In the genomic region with DNA sequence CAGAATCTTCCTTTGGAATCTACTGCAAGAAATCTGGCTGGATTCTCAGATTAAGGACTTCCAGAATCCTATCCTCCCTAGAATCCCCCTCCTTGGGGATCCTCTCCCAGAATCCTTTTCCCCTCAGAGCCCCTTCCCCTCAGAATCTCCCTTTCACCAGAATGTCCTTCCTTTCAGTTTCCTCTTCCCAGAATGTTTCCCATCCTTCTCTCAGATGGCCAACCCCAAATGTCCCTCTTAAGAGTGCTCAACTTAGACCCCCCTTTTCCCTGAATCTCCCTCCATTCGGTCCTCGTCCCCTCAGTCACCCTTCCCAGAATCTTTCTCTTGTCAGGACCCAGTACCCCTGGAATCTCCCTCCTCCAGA, we compare ENCODE assay signal across 8 cellular contexts. TPM values are rescaled to one million over a fixed set of nuclear protein-coding genes. Genes with fewer than 3 reads are reported as not detected.
A peak's percentile ranks its signal among the peaks of the same experiment; 100 is the strongest.
DNase-seq lines count a peak whose midpoint lies in the region; ATAC-seq and TF ChIP-seq lines count a peak whose summit lies in the region.

No MANE protein-coding gene starts in this region.

- no peaks in the 10 kb centered on the region for H3K27me3 Mint-ChIP-seq in activated T-cell treated with anti-CD3 and anti-CD28 coated beads, Interleukin-2, amount 50 U/mL, for 24 hours

- H3K27ac ChIP-seq in ascending aorta (peak overlapping the region; percentile 72 to 85), liver (ENCODE audit: low read depth in 1 of 2, low read length in 2 of 2) (peak overlapping the region; percentile 79 to 81), thyroid gland (peak overlapping the region; percentile 47 to 81 (median 71))

- H3K9me3 Mint-ChIP-seq in activated T-cell treated with anti-CD3 and anti-CD28 coated beads, Interleukin-2, amount 50 U/mL, for 24 hours: no peaks in the 10 kb centered on the region

- H3K27me3 ChIP-seq in ascending aorta (no peaks in the 10 kb centered on the region), liver (ENCODE audit: control insufficient read depth in 4 of 4, insufficient read depth in 4 of 4, low read length in 3 of 4) (no peaks in the 10 kb centered on the region), thyroid gland (no peaks in the 10 kb centered on the region)

- peaks cover 10 to 23% of the 10 kb centered on the region in 2 donors for H3K4me1 ChIP-seq in ascending aorta
- H3K4me1 ChIP-seq in liver (ENCODE audit: control insufficient read depth in 4 of 4, insufficient read depth in 4 of 4, low read length in 3 of 4): peaks cover 4 to 32% (median 17%) of the 10 kb centered on the region in 4 donors
- peaks cover 13 to 25% of the 10 kb centered on the region in 2 donors for H3K4me1 ChIP-seq in thyroid gland

- peaks cover 51% of the 10 kb centered on the region for H3K4me1 Mint-ChIP-seq in activated T-cell treated with anti-CD3 and anti-CD28 coated beads, Interleukin-2, amount 50 U/mL, for 24 hours (ENCODE audit: low read depth)

- H3K36me3 ChIP-seq in ascending aorta: peaks cover 25 to 35% of the 10 kb centered on the region in 2 donors
- H3K36me3 ChIP-seq in liver (ENCODE audit: control insufficient read depth in 4 of 4, insufficient read depth in 3 of 4, low read depth in 1 of 4, low read length in 3 of 4): peaks cover 15 to 24% (median 17%) of the 10 kb centered on the region in 4 donors
- peaks cover 21 to 24% of the 10 kb centered on the region in 2 donors for H3K36me3 ChIP-seq in thyroid gland

- no peak for TF ChIP-seq RAD21 in liver (IDR thresholded peaks at IDR 0.05)

- peak overlapping the region; percentile 72 to 82 for H3K4me3 ChIP-seq in ascending aorta
- H3K4me3 ChIP-seq in liver (ENCODE audit: low read depth in 1 of 3, low read length in 3 of 3): peak overlapping the region; percentile 56 to 62 (median 58)
- H3K4me3 ChIP-seq in thyroid gland (replicated peaks in 1 of 3): peak overlapping the region in 2 of 3 donors; percentile 71 to 99

- WGBS in liver: 9% methylated on average over 2 of the region's 2 CpGs
- 0 to 2% methylated on average over 2 of the region's 2 CpGs for WGBS in thyroid gland, 2 donors

- no peaks in the 10 kb centered on the region for H3K9me3 ChIP-seq in ascending aorta
- H3K9me3 ChIP-seq in liver (ENCODE audit: control insufficient read depth in 4 of 4, low read length in 3 of 4): no peaks in the 10 kb centered on the region
- H3K9me3 ChIP-seq in thyroid gland: no peaks in the 10 kb centered on the region

- TF ChIP-seq POLR2A in thyroid gland (IDR thresholded peaks at IDR 0.05): no peak

- no peak for ATAC-seq in HG02678 (IDR thresholded peaks at IDR 0.05; ENCODE audit: unreplicated experiment)

- peak overlapping the region; percentile 99 for H3K27ac Mint-ChIP-seq in activated T-cell treated with anti-CD3 and anti-CD28 coated beads, Interleukin-2, amount 50 U/mL, for 24 hours

- H3K36me3 Mint-ChIP-seq in activated T-cell treated with anti-CD3 and anti-CD28 coated beads, Interleukin-2, amount 50 U/mL, for 24 hours (ENCODE audit: low read depth): peaks cover 48% of the 10 kb centered on the region

- intact Hi-C loops in ascending aorta (cut with DNase I): loop anchor here (1.0 to 2.0 kb wide), 5 partner anchors 9 to 94 kb away; partner anchors contain the start of genes MED29, PAF1, PLEKHG2 and SAMD4B
- intact Hi-C loops in thyroid gland (cut with DNase I): no loop called here

- peak overlapping the region; percentile 86 to 91 for H3K9ac ChIP-seq in liver (ENCODE audit: low read depth in 1 of 2, low read length in 2 of 2)

- H3K4me3 Mint-ChIP-seq in activated T-cell treated with anti-CD3 and anti-CD28 coated beads, Interleukin-2, amount 50 U/mL, for 24 hours: peak overlapping the region; percentile 95

- no peak for DNase-seq in activated T-cell treated with anti-CD3 and anti-CD28 coated beads, Interleukin-2, amount 50 U/mL, for 24 hours
- DNase-seq in activated T-cell treated with anti-CD3 and anti-CD28 coated beads, Interleukin-2, amount 50 U/mL, for 1 hour: no peak
- no peak for DNase-seq in ascending aorta (ENCODE audit: low spot score in 2 of 2)
- no peak for DNase-seq in thyroid gland
- DNase-seq in NCI-H187 (lab: John Stamatoyannopoulos, UW): no peak
- no peak for DNase-seq in medulla oblongata (ENCODE audit: extremely low spot score)

- TF ChIP-seq CTCF in ascending aorta (IDR thresholded peaks at IDR 0.05): no peak
- TF ChIP-seq CTCF in liver (IDR thresholded peaks at IDR 0.05; ENCODE audit: low read depth, low read length, missing input control): no peak
- no peak for TF ChIP-seq CTCF in thyroid gland (IDR thresholded peaks at IDR 0.05)

TF ChIP-seq in liver, 16 proteins besides CTCF, POLR2A, EP300 and RAD21:
- TF ChIP-seq NR2F2 (IDR thresholded peaks at IDR 0.05) (no peak), HNF4A (conservative IDR thresholded peaks at IDR 0.05) (no peak), SP1 (IDR thresholded peaks at IDR 0.05) (no peak), FOXA1 (IDR thresholded peaks at IDR 0.05) (no peak), TAF1 (conservative IDR thresholded peaks at IDR 0.05) (no peak)
- TF ChIP-seq, protein P1, sequence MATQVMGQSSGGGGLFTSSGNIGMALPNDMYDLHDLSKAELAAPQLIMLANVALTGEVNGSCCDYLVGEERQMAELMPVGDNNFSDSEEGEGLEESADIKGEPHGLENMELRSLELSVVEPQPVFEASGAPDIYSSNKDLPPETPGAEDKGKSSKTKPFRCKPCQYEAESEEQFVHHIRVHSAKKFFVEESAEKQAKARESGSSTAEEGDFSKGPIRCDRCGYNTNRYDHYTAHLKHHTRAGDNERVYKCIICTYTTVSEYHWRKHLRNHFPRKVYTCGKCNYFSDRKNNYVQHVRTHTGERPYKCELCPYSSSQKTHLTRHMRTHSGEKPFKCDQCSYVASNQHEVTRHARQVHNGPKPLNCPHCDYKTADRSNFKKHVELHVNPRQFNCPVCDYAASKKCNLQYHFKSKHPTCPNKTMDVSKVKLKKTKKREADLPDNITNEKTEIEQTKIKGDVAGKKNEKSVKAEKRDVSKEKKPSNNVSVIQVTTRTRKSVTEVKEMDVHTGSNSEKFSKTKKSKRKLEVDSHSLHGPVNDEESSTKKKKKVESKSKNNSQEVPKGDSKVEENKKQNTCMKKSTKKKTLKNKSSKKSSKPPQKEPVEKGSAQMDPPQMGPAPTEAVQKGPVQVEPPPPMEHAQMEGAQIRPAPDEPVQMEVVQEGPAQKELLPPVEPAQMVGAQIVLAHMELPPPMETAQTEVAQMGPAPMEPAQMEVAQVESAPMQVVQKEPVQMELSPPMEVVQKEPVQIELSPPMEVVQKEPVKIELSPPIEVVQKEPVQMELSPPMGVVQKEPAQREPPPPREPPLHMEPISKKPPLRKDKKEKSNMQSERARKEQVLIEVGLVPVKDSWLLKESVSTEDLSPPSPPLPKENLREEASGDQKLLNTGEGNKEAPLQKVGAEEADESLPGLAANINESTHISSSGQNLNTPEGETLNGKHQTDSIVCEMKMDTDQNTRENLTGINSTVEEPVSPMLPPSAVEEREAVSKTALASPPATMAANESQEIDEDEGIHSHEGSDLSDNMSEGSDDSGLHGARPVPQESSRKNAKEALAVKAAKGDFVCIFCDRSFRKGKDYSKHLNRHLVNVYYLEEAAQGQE (IDR thresholded peaks at IDR 0.05): no peak
TF ChIP-seq in liver: peak in this region for 0.

RNA-seq across cellular contexts. Expression of gene RPS16, which starts 0.6 kb away (rescaled TPM):
- total RNA-seq in ascending aorta (1,453 TPM), liver (100 to 1,000 TPM; 109 to 111 TPM), thyroid gland (1,000 to 10,000 TPM in 2 of 4 donors, 100 to 1,000 TPM in 2; 919 to 2,686 (median 1,277) TPM)
- 1,000 to 10,000 TPM in 1 of 2 donors, 100 to 1,000 TPM in 1; 324 to 1,094 TPM for polyA plus RNA-seq in liver

RNA-seq across cellular contexts. Expression of gene SUPT5H, which starts 9.0 kb away (rescaled TPM):
- total RNA-seq in ascending aorta (142 TPM), liver (10 to 100 TPM; 19.3 to 48.0 TPM), thyroid gland (100 to 1,000 TPM in 2 of 4 donors, 10 to 100 TPM in 2; 93.6 to 203 (median 116) TPM)
- polyA plus RNA-seq in liver: 10 to 100 TPM; 42.5 to 52.5 TPM

RNA-seq across cellular contexts. Expression of gene PLEKHG2, which starts 23.9 kb away (rescaled TPM):
- total RNA-seq in ascending aorta: 52.9 TPM
- total RNA-seq in liver: 1 to 10 TPM; 3.7 to 4.5 TPM
- polyA plus RNA-seq in liver: 1 to 10 TPM; 2.1 to 2.2 TPM
- total RNA-seq in thyroid gland: 10 to 100 TPM in 2 of 4 donors, 1 to 10 TPM in 2; 8.2 to 29.1 (median 10.7) TPM

RNA-seq across cellular contexts. Expression of gene ZFP36, which starts 29.7 kb away (rescaled TPM):
- total RNA-seq in ascending aorta: 1,166 TPM
- total RNA-seq in liver: 1 to 10 TPM; 3.6 to 9.0 TPM
- 10 to 100 TPM; 62.0 to 91.9 TPM for polyA plus RNA-seq in liver
- 100 to 1,000 TPM in 1 of 4 donors, 10 to 100 TPM in 3; 32.4 to 109 (median 62.4) TPM for total RNA-seq in thyroid gland

RNA-seq across cellular contexts. Expression of gene TIMM50, which starts 44.3 kb away (rescaled TPM):
- total RNA-seq in ascending aorta (92.0 TPM), liver (10 to 100 TPM; 24.3 to 28.9 TPM), thyroid gland (10 to 100 TPM; 74.4 to 86.5 (median 84.5) TPM)
- polyA plus RNA-seq in liver: 10 to 100 TPM; 32.1 to 39.9 TPM

Comparison
In these comparisons a context has a peak if more than half of its experiments do, and no peak if none do; other contexts are left out.
1. RNA of gene RPS16, which starts 0.6 kb away (total RNA-seq): 919 to 2,686 TPM in thyroid gland and 1,453 TPM in ascending aorta (single experiment); 109 to 111 TPM in liver; every median in the first group is over 4 times any median in the second.
2. Peak in every context shown above with its lines, with median percentiles within 50 percentile points of each other: H3K27ac ChIP-seq and H3K4me3 ChIP-seq.